In the genomic region with DNA sequence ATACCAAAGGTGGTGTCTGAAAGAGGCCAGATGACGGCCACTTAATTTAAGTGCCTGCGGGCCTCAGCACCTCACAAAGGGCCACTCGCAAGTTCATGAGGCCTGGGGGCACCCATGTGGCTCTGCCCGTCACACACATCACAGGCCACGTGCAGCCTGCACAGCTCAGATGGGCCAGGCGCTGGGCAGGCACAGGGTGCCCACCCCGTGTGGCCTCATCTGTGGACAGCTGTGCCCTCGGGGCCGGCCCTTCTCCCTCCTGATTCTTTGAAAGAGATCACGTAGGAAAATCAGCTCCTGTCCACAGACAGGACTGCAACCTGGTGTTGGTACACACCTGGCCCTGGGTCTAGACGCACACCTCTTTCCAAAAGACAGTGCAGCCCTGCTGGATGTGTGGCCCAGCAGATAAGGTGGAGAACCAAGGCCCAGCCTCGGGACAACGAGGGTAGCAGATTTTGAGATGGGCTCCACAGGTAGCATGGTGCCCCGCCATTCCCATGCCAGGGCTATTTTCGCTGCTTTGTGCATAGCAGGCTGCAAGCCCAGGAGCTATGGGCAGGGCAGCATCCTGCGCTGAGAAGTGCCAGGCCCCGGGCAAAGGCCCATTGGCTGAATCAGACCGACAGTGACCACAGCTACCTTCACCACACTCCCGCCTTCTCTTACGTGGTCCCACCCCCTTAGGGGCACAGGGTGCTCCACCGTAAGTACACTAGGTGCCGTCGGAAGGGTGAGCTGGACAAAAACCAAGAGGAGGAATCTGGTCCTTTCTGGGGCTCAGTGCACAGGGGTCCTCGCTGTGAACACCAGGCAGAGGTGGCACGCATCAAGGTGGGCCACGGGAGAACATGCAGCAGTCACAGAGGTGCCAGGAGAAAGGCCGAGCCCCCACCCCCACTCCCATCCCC, we compare ENCODE assay signal across 24 cellular contexts.
"Had no signal": no experiment of that assay in that cellular context is flagged by ENCODE, and none has a peak within 500 bp of the region (broad histone marks: within the 10 kb centered on the region; RNA-seq: fewer than 3 reads in every experiment).

No MANE protein-coding gene starts in this region.

- H3K9me3 Mint-ChIP-seq: effector memory CD8-positive, alpha-beta T cell; endodermal cell; mesothelial cell of epicardium had no signal

- H3K36me3 Mint-ChIP-seq: mesothelial cell of epicardium had no signal

- H3K4me1 Mint-ChIP-seq: mesothelial cell of epicardium had no signal

- ATAC-seq: effector memory CD8-positive, alpha-beta T cell; esophagus mucosa; gastrocnemius medialis; left cardiac atrium; left lung; left ventricle myocardium superior; lower lobe of right lung; mucosa of descending colon had no signal

- H3K27ac ChIP-seq: coronary artery, dorsolateral prefrontal cortex, epithelial cell of prostate, esophagus squamous epithelium, gastrocnemius medialis, heart right ventricle, left lung, lower lobe of right lung had no signal

- H3K27me3 ChIP-seq: esophagus squamous epithelium, gastrocnemius medialis, heart right ventricle, left lung had no signal

- H3K4me3 Mint-ChIP-seq: effector memory CD8-positive, alpha-beta T cell; endodermal cell; mesothelial cell of epicardium had no signal

- H3K4me3 ChIP-seq: coronary artery, dorsolateral prefrontal cortex, esophagus squamous epithelium, gastrocnemius medialis, heart right ventricle, left lung, lower lobe of right lung, mucosa of descending colon had no signal

- H3K4me1 ChIP-seq: esophagus squamous epithelium, gastrocnemius medialis, heart right ventricle, left lung, lower lobe of right lung had no signal

- H3K27me3 Mint-ChIP-seq: effector memory CD8-positive, alpha-beta T cell had no signal

- H3K27ac Mint-ChIP-seq: effector memory CD8-positive, alpha-beta T cell; endodermal cell; mesothelial cell of epicardium had no signal

- DNase-seq: dermis blood vessel endothelial cell; dorsolateral prefrontal cortex; effector CD8-positive, alpha-beta T cell; effector memory CD8-positive, alpha-beta T cell; endodermal cell; erythroblast; esophagus squamous epithelium; foreskin fibroblast; foreskin melanocyte; gastrocnemius medialis; glutamatergic neuron; head of caudate nucleus; heart right ventricle; hippocampal formation; left cardiac atrium; left ventricle myocardium superior; lower lobe of right lung; mesenchymal stem cell; mucosa of descending colon had no signal

- H3K36me3 ChIP-seq: left lung, lower lobe of right lung had no signal

- H3K9me3 ChIP-seq: esophagus squamous epithelium, gastrocnemius medialis, heart right ventricle, left lung, lower lobe of right lung, mucosa of descending colon had no signal
